Comparison of ENCODE assay signal across 32 cellular contexts in genomic region chr5:29750453-29750852, GRCh38.
"Had no signal": no experiment of that assay in that cellular context is flagged by ENCODE, and none has a peak within 500 bp of the region (broad histone marks: within the 10 kb centered on the region; RNA-seq: fewer than 3 reads in every experiment).

No MANE protein-coding gene starts in this region.

- ATAC-seq: activated naive CD4-positive, alpha-beta T cell treated with anti-CD3 and anti-CD28 coated beads, Interleukin-2, amount 50 U/mL, for 72 hours; activated T-cell treated with anti-CD3 and anti-CD28 coated beads, Interleukin-2, amount 50 U/mL, for 72 hours; WTC11 had no signal

- H3K4me1 Mint-ChIP-seq: activated CD4-positive, alpha-beta memory T cell treated with anti-CD3 and anti-CD28 coated beads, Interleukin-2, amount 10 ng/mL, durations not matched to agents 7 days and 5 days; activated CD4-positive, alpha-beta T cell treated with anti-CD3 and anti-CD28 coated beads, Interleukin-2, amount 10 ng/mL, durations not matched to agents 7 days and 5 days; activated naive CD4-positive, alpha-beta T cell treated with anti-CD3 and anti-CD28 coated beads, Interleukin-2, amount 10 ng/mL, durations not matched to agents 7 days and 5 days; activated naive CD8-positive, alpha-beta T cell treated with anti-CD3 and anti-CD28 coated beads, Interleukin-2, amount 10 ng/mL, durations not matched to agents 7 days and 5 days; endodermal cell; WTC11 had no signal

- H3K4me1 ChIP-seq: esophagus muscularis mucosa had no signal

- H3K27me3 ChIP-seq: brain microvascular endothelial cell, dorsolateral prefrontal cortex, esophagus muscularis mucosa had no signal

- H3K36me3 Mint-ChIP-seq: activated naive CD4-positive, alpha-beta T cell treated with anti-CD3 and anti-CD28 coated beads, Interleukin-2, amount 10 ng/mL, durations not matched to agents 7 days and 5 days; activated naive CD8-positive, alpha-beta T cell treated with anti-CD3 and anti-CD28 coated beads, Interleukin-2, amount 10 ng/mL, durations not matched to agents 7 days and 5 days had no signal

- H3K27ac ChIP-seq: brain microvascular endothelial cell, coronary artery, dorsolateral prefrontal cortex, esophagus muscularis mucosa had no signal

- H3K27ac Mint-ChIP-seq: activated CD4-positive, alpha-beta memory T cell treated with anti-CD3 and anti-CD28 coated beads, Interleukin-2, amount 10 ng/mL, durations not matched to agents 7 days and 5 days; activated CD4-positive, alpha-beta T cell treated with anti-CD3 and anti-CD28 coated beads, Interleukin-2, amount 10 ng/mL, durations not matched to agents 7 days and 5 days; activated naive CD4-positive, alpha-beta T cell treated with anti-CD3 and anti-CD28 coated beads, Interleukin-2, amount 10 ng/mL, durations not matched to agents 7 days and 5 days; activated naive CD4-positive, alpha-beta T cell treated with anti-CD3 and anti-CD28 coated beads, Interleukin-2, amount 50 U/mL, for 72 hours; activated naive CD8-positive, alpha-beta T cell treated with anti-CD3 and anti-CD28 coated beads, Interleukin-2, amount 10 ng/mL, durations not matched to agents 7 days and 5 days; activated T-cell treated with anti-CD3 and anti-CD28 coated beads, Interleukin-2, amount 50 U/mL, for 24 hours; activated T-cell treated with anti-CD3 and anti-CD28 coated beads, Interleukin-2, amount 50 U/mL, for 72 hours; dendritic cell treated with granulocyte-macrophage colony-stimulating factor and Interleukin-4, amounts not matched to agents 40 ng/mL and 50 ng/mL, for 4 days; endodermal cell; WTC11 had no signal

- H3K36me3 ChIP-seq: brain microvascular endothelial cell, esophagus muscularis mucosa had no signal

- H3K27me3 Mint-ChIP-seq: activated CD4-positive, alpha-beta memory T cell treated with anti-CD3 and anti-CD28 coated beads, Interleukin-2, amount 10 ng/mL, durations not matched to agents 7 days and 5 days; activated CD4-positive, alpha-beta T cell treated with anti-CD3 and anti-CD28 coated beads, Interleukin-2, amount 10 ng/mL, durations not matched to agents 7 days and 5 days; activated naive CD4-positive, alpha-beta T cell treated with anti-CD3 and anti-CD28 coated beads, Interleukin-2, amount 10 ng/mL, durations not matched to agents 7 days and 5 days; activated naive CD8-positive, alpha-beta T cell treated with anti-CD3 and anti-CD28 coated beads, Interleukin-2, amount 10 ng/mL, durations not matched to agents 7 days and 5 days; activated T-cell treated with anti-CD3 and anti-CD28 coated beads, Interleukin-2, amount 50 U/mL, for 24 hours; dendritic cell treated with granulocyte-macrophage colony-stimulating factor and Interleukin-4, amounts not matched to agents 40 ng/mL and 50 ng/mL, for 4 days had no signal

- DNase-seq: activated CD4-positive, alpha-beta memory T cell treated with anti-CD3 and anti-CD28 coated beads, Interleukin-2, amount 10 ng/mL, durations not matched to agents 7 days and 5 days; activated CD4-positive, alpha-beta T cell treated with anti-CD3 and anti-CD28 coated beads for 1 hour; activated CD4-positive, alpha-beta T cell treated with anti-CD3 and anti-CD28 coated beads for 4 hours; activated CD4-positive, alpha-beta T cell treated with anti-CD3 and anti-CD28 coated beads, Interleukin-2, amount 10 ng/mL, durations not matched to agents 7 days and 5 days; activated CD4-positive, alpha-beta T cell treated with anti-CD3 and anti-CD28 coated beads, Interleukin-2, amount 50 U/mL, for 4 hours; activated CD8-positive, alpha-beta memory T cell treated with anti-CD3 and anti-CD28 coated beads, Interleukin-2, amount 50 U/mL, for 48 hours; activated gamma-delta T cell; activated naive CD4-positive, alpha-beta T cell; activated naive CD4-positive, alpha-beta T cell treated with anti-CD3 and anti-CD28 coated beads, Interleukin-2, amount 10 ng/mL, durations not matched to agents 7 days and 5 days; activated naive CD8-positive, alpha-beta T cell treated with anti-CD3 and anti-CD28 coated beads, Interleukin-2, amount 10 ng/mL, durations not matched to agents 7 days and 5 days; activated T-cell treated with anti-CD3 and anti-CD28 coated beads for 4 hours; activated T-cell treated with anti-CD3 and anti-CD28 coated beads, Interleukin-2, amount 50 U/mL, for 24 hours; activated T-cell treated with anti-CD3 and anti-CD28 coated beads, Interleukin-2, amount 50 U/mL, for 72 hours; amniotic stem cell; anterior cingulate cortex; brain microvascular endothelial cell; caudate nucleus; cerebellar nuclear complex; dorsolateral prefrontal cortex; effector memory CD4-positive, alpha-beta T cell; endodermal cell; erythroblast; foreskin melanocyte; head of caudate nucleus; T-helper 2 cell had no signal

- H3K4me3 Mint-ChIP-seq: activated CD4-positive, alpha-beta memory T cell treated with anti-CD3 and anti-CD28 coated beads, Interleukin-2, amount 10 ng/mL, durations not matched to agents 7 days and 5 days; activated CD4-positive, alpha-beta T cell treated with anti-CD3 and anti-CD28 coated beads, Interleukin-2, amount 10 ng/mL, durations not matched to agents 7 days and 5 days; activated naive CD4-positive, alpha-beta T cell treated with anti-CD3 and anti-CD28 coated beads, Interleukin-2, amount 10 ng/mL, durations not matched to agents 7 days and 5 days; activated naive CD8-positive, alpha-beta T cell treated with anti-CD3 and anti-CD28 coated beads, Interleukin-2, amount 10 ng/mL, durations not matched to agents 7 days and 5 days; activated T-cell treated with anti-CD3 and anti-CD28 coated beads, Interleukin-2, amount 50 U/mL, for 24 hours; activated T-cell treated with anti-CD3 and anti-CD28 coated beads, Interleukin-2, amount 50 U/mL, for 72 hours; dendritic cell treated with granulocyte-macrophage colony-stimulating factor and Interleukin-4, amounts not matched to agents 40 ng/mL and 50 ng/mL, for 4 days; endodermal cell; WTC11 had no signal

- H3K4me3 ChIP-seq: coronary artery, dorsolateral prefrontal cortex, esophagus muscularis mucosa had no signal

- FAIRE-seq: astrocyte, bronchial epithelial cell had no signal
